21 cellular contexts compared by ENCODE assay signal in the genomic region with DNA sequence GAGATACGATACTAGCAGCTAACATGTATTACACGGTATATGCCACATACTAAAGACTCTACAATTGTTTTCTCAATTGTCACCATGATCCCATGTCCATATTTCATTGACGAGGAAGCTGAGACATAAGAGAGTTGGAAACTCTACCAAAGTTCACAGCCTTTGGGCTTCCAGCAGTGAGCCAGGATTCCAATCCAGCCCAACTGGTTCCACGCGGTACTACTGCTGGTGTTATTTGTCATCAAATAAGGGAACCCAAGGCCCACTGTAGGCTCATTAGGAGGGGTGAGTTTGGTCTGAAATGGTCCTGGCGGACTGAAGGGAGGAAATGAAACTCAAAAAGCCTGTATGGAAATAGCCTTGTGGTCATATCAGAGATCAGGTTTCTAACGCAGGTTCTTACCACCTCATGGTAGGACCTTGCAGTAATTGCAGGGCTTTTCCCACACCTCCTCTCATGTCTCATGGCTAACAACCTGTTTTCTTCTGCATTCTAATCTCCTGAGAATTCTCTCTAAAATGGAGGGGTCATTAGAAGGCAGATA.
"Had no signal": no experiment of that assay in that cellular context is flagged by ENCODE, and none has a peak within 500 bp of the region (broad histone marks: within the 10 kb centered on the region; RNA-seq: fewer than 3 reads in every experiment).

No MANE protein-coding gene starts in this region.

- H3K9me3 Mint-ChIP-seq: activated naive CD8-positive, alpha-beta T cell treated with anti-CD3 and anti-CD28 coated beads for 36 hours; activated T-cell treated with anti-CD3 and anti-CD28 coated beads, Interleukin-2, amount 50 U/mL, for 24 hours; activated T-helper 17 cell treated with anti-CD3 and anti-CD28 coated beads, Interleukin-2, amount 50 U/mL, for 72 hours; immature natural killer cell; T-helper 2 cell treated with Interferon-gamma antibody and Interleukin-4, amounts not matched to agents 5 μg/mL and 100 μg/mL, for 36 hours had no signal

- H3K9me3 ChIP-seq: lower lobe of right lung, upper lobe of left lung had no signal

- H3K27me3 Mint-ChIP-seq: activated naive CD8-positive, alpha-beta T cell treated with anti-CD3 and anti-CD28 coated beads for 36 hours; activated T-cell treated with anti-CD3 and anti-CD28 coated beads, Interleukin-2, amount 50 U/mL, for 24 hours; activated T-helper 17 cell treated with anti-CD3 and anti-CD28 coated beads, Interleukin-2, amount 50 U/mL, for 72 hours; stimulated activated naive B cell treated with anti-CD40 and anti-IgM and Interleukin-4, amounts not matched to agents 10 μg/mL and 1 μg/mL and 100 μg/mL, for 72 hours had no signal

- H3K36me3 Mint-ChIP-seq: activated naive CD8-positive, alpha-beta T cell treated with anti-CD3 and anti-CD28 coated beads for 36 hours; immature natural killer cell; naive thymus-derived CD8-positive, alpha-beta T cell; stimulated activated naive B cell treated with anti-CD40 and anti-IgM and Interleukin-4, amounts not matched to agents 10 μg/mL and 1 μg/mL and 100 μg/mL, for 72 hours had no signal

- H3K27ac Mint-ChIP-seq: activated naive CD8-positive, alpha-beta T cell treated with anti-CD3 and anti-CD28 coated beads for 36 hours; activated T-cell treated with anti-CD3 and anti-CD28 coated beads, Interleukin-2, amount 50 U/mL, for 24 hours; activated T-helper 17 cell treated with anti-CD3 and anti-CD28 coated beads, Interleukin-2, amount 50 U/mL, for 72 hours; immature natural killer cell; naive thymus-derived CD8-positive, alpha-beta T cell; stimulated activated naive B cell treated with anti-CD40 and anti-IgM and Interleukin-4, amounts not matched to agents 10 μg/mL and 1 μg/mL and 100 μg/mL, for 72 hours; T-helper 2 cell treated with Interferon-gamma antibody and Interleukin-4, amounts not matched to agents 5 μg/mL and 100 μg/mL, for 36 hours had no signal

- H3K4me1 Mint-ChIP-seq: activated naive CD8-positive, alpha-beta T cell treated with anti-CD3 and anti-CD28 coated beads for 36 hours; activated T-helper 17 cell treated with anti-CD3 and anti-CD28 coated beads, Interleukin-2, amount 50 U/mL, for 72 hours; immature natural killer cell; naive thymus-derived CD8-positive, alpha-beta T cell; stimulated activated naive B cell treated with anti-CD40 and anti-IgM and Interleukin-4, amounts not matched to agents 10 μg/mL and 1 μg/mL and 100 μg/mL, for 72 hours had no signal

- H3K36me3 ChIP-seq: lower lobe of right lung, upper lobe of left lung had no signal

- H3K27ac ChIP-seq: hepatocyte, lower lobe of right lung, upper lobe of left lung had no signal

- DNase-seq: activated CD4-positive, alpha-beta T cell treated with anti-CD3 and anti-CD28 coated beads for 1 hour; activated CD4-positive, alpha-beta T cell treated with anti-CD3 and anti-CD28 coated beads, Interleukin-2, amount 50 U/mL, for 4 hours; activated CD8-positive, alpha-beta memory T cell treated with anti-CD3 and anti-CD28 coated beads for 24 hours; activated CD8-positive, alpha-beta memory T cell treated with anti-CD3 and anti-CD28 coated beads, Interleukin-2, amount 50 U/mL, for 4 hours; activated naive CD8-positive, alpha-beta T cell treated with anti-CD3 and anti-CD28 coated beads for 36 hours; activated T-cell treated with anti-CD3 and anti-CD28 coated beads, Interleukin-2, amount 50 U/mL, for 24 hours; central memory CD4-positive, alpha-beta T cell; dermis blood vessel endothelial cell; effector CD8-positive, alpha-beta T cell; foreskin melanocyte; immature natural killer cell; lower lobe of right lung; naive thymus-derived CD8-positive, alpha-beta T cell; small intestine; stimulated activated CD4-positive, alpha-beta T cell treated with anti-CD3 and anti-CD28 coated beads, Interleukin-2, amount 100 ng/mL, for 24 hours; stimulated activated naive B cell treated with anti-CD40 and anti-IgM and Interleukin-4, amounts not matched to agents 10 μg/mL and 1 μg/mL and 100 μg/mL, for 72 hours; upper lobe of left lung had no signal

- H3K4me2 ChIP-seq: hepatocyte had no signal

- H3K4me3 Mint-ChIP-seq: activated naive CD8-positive, alpha-beta T cell treated with anti-CD3 and anti-CD28 coated beads for 36 hours; activated T-cell treated with anti-CD3 and anti-CD28 coated beads, Interleukin-2, amount 50 U/mL, for 24 hours; activated T-helper 17 cell treated with anti-CD3 and anti-CD28 coated beads, Interleukin-2, amount 50 U/mL, for 72 hours; immature natural killer cell; naive thymus-derived CD8-positive, alpha-beta T cell; stimulated activated naive B cell treated with anti-CD40 and anti-IgM and Interleukin-4, amounts not matched to agents 10 μg/mL and 1 μg/mL and 100 μg/mL, for 72 hours; T-helper 2 cell treated with Interferon-gamma antibody and Interleukin-4, amounts not matched to agents 5 μg/mL and 100 μg/mL, for 36 hours had no signal

- H3K27me3 ChIP-seq: hepatocyte, upper lobe of left lung had no signal

- FAIRE-seq: astrocyte, small intestine had no signal

- H3K79me2 ChIP-seq: hepatocyte had no signal

- H3K4me3 ChIP-seq: hepatocyte, lower lobe of right lung, upper lobe of left lung had no signal

- H2AFZ ChIP-seq: hepatocyte had no signal
